Comparison of ENCODE assay signal across 22 cellular contexts in the genomic region with DNA sequence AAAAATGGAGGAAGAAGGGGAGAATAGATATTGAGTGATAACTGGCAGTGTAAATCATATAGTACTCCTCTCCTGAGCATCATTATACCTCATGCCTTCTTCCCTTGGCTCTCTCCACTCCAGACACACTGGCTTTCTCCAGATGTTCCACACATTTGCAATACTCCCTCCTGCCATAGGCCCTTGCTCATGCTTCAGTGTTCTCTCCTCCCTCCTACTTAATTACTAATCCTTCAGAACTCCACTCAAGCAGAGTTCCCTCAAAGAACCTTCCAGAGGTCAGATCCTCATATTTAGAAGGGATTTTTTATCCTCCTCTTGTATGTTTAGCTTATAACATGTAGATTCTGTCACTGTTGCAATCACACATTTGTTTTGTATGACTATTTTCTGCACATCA.
DNase-seq lines count a peak whose midpoint lies in the region; ATAC-seq and TF ChIP-seq lines count a peak whose summit lies in the region.
"Had no signal": no experiment of that assay in that cellular context is flagged by ENCODE, and none has a peak within 500 bp of the region (broad histone marks: within the 10 kb centered on the region; RNA-seq: fewer than 3 reads in every experiment).

No MANE protein-coding gene starts in this region.

- no peak overlapping the region for H2AK5ac ChIP-seq in trophoblast cell (ENCODE audit: low read length)

- H3K27ac ChIP-seq in trophoblast cell (ENCODE audit: low read depth, low read length) (peak overlapping the region; percentile 54), right lobe of liver (no peak overlapping the region)
- H3K27ac ChIP-seq: ascending aorta, colonic mucosa, gastroesophageal sphincter, Peyer's patch had no signal

- peaks cover 3% of the 10 kb centered on the region for H3K79me1 ChIP-seq in trophoblast cell (ENCODE audit: low read length)

- no peak for TF ChIP-seq POLR2A in right lobe of liver (IDR thresholded peaks at IDR 0.05)

- H3K4me2 ChIP-seq in trophoblast cell (ENCODE audit: low read length), result no peak overlapping the region

- intact Hi-C loops in right lobe of liver (cut with DNase I), result no loop called here

- no peak overlapping the region for H3K14ac ChIP-seq in trophoblast cell (ENCODE audit: low read length)

- H3K79me2 ChIP-seq in trophoblast cell (ENCODE audit: control insufficient read depth, insufficient read depth, low read length, poor library complexity), result no peaks in the 10 kb centered on the region

- H2BK12ac ChIP-seq in trophoblast cell (ENCODE audit: low read length), result no peak overlapping the region

- peaks cover 0 to 2% of the 10 kb centered on the region in 2 experiments for H3K36me3 ChIP-seq in trophoblast cell (ENCODE audit: control insufficient read depth in 1 of 2, insufficient read depth in 2 of 2, low read length in 2 of 2)
- H3K36me3 ChIP-seq in right lobe of liver, result no peaks in the 10 kb centered on the region
- H3K36me3 ChIP-seq: ascending aorta, BE2C, colonic mucosa, gastroesophageal sphincter, Peyer's patch had no signal

- H3K9me3 ChIP-seq in trophoblast cell (ENCODE audit: insufficient read depth, low read depth, low read length), result peaks cover 4% of the 10 kb centered on the region
- no peaks in the 10 kb centered on the region for H3K9me3 ChIP-seq in right lobe of liver
- H3K9me3 ChIP-seq: ascending aorta, BE2C, colonic mucosa, gastroesophageal sphincter, Peyer's patch had no signal

- peak; percentile 12 for DNase-seq in Caki2 (ENCODE audit: low read depth)
- peak; percentile 63 for DNase-seq in LHCN-M2 (ENCODE audit: low read depth)
- DNase-seq in fibroblast of gingiva (ENCODE audit: low read depth), result peak; percentile 35
- DNase-seq in trophoblast cell, result no peak
- DNase-seq in right lobe of liver, result no peak
- DNase-seq in NCI-H69 (lab: John Stamatoyannopoulos, UW), result no peak
- DNase-seq: activated CD4-positive, alpha-beta T cell treated with anti-CD3 and anti-CD28 coated beads, Interleukin-2, amount 50 U/mL, for 1 hour; activated naive CD4-positive, alpha-beta T cell treated with Interleukin-2 at 50 U/mL for 16 hours; activated T-cell treated with anti-CD3 and anti-CD28 coated beads for 4 hours; BE2C; colonic mucosa; NCI-H1417 treated with DMSO at 0.1 percent for 48 hours; NCI-H774; nucleus accumbens; Peyer's patch; stimulated activated CD4-positive, alpha-beta T cell treated with anti-CD3 and anti-CD28 coated beads, Interleukin-1b, Interleukin-23, amount 100 ng/mL, for 48 hours; stimulated activated naive CD8-positive, alpha-beta T cell treated with anti-CD3 and anti-CD28 coated beads, Interleukin-15, amount 100 ng/mL, for 72 hours had no signal

- H3K4me3 ChIP-seq in trophoblast cell (ENCODE audit: low read depth, low read length) (no peak overlapping the region), right lobe of liver (no peak overlapping the region)
- H3K4me3 ChIP-seq: ascending aorta, colonic mucosa, gastroesophageal sphincter, Peyer's patch had no signal

- no peak overlapping the region for H2BK5ac ChIP-seq in trophoblast cell (ENCODE audit: low read depth, low read length, poor library complexity)

- TF ChIP-seq CTCF in right lobe of liver (IDR thresholded peaks at IDR 0.05), result no peak

- H4K91ac ChIP-seq in trophoblast cell (ENCODE audit: low read depth, low read length), result no peak overlapping the region

- in situ Hi-C loops in Caki2 (cut with HindIII; ENCODE audit: low pct_unique_long_range_greater_than_20kb, low sequenced_read_pairs), result no loop called here

- H2BK120ac ChIP-seq in trophoblast cell (ENCODE audit: insufficient read depth, low read length, poor library complexity), result no peak overlapping the region

- H3K18ac ChIP-seq in trophoblast cell (ENCODE audit: low read length), result no peak overlapping the region

- H3K9ac ChIP-seq in trophoblast cell (ENCODE audit: low read length), result no peak overlapping the region

- peaks cover 7 to 11% of the 10 kb centered on the region in 2 experiments for H3K4me1 ChIP-seq in trophoblast cell (ENCODE audit: control insufficient read depth in 1 of 2, insufficient read depth in 2 of 2, low read length in 2 of 2)
- no peaks in the 10 kb centered on the region for H3K4me1 ChIP-seq in right lobe of liver
- H3K4me1 ChIP-seq: ascending aorta, BE2C, colonic mucosa, gastroesophageal sphincter, Peyer's patch had no signal

- H4K12ac ChIP-seq in trophoblast cell (ENCODE audit: low read depth, low read length), result no peak overlapping the region

- H3K4ac ChIP-seq in trophoblast cell (ENCODE audit: low read depth, low read length), result no peak overlapping the region

- H3K23ac ChIP-seq in trophoblast cell (ENCODE audit: low read length), result no peak overlapping the region

- no peak for ATAC-seq in GM21381 (IDR thresholded peaks at IDR 0.05; ENCODE audit: unreplicated experiment)
- ATAC-seq in HG03045 (IDR thresholded peaks at IDR 0.05; ENCODE audit: unreplicated experiment), result no peak
- no peak for ATAC-seq in right lobe of liver
- ATAC-seq: gastroesophageal sphincter; sciatic nerve; stimulated activated naive CD8-positive, alpha-beta T cell treated with anti-CD3 and anti-CD28 coated beads, Interleukin-15, amount 100 ng/mL, for 72 hours had no signal

- no peak overlapping the region for H4K8ac ChIP-seq in trophoblast cell (ENCODE audit: low read depth, low read length)

- H3K27me3 ChIP-seq in trophoblast cell (ENCODE audit: insufficient read depth, low read length), result no peaks in the 10 kb centered on the region
- no peaks in the 10 kb centered on the region for H3K27me3 ChIP-seq in right lobe of liver
- H3K27me3 ChIP-seq: ascending aorta, colonic mucosa, Peyer's patch had no signal

- no peak overlapping the region for H2AFZ ChIP-seq in trophoblast cell (ENCODE audit: insufficient read depth, low read length, poor library complexity)

Comparison
In these comparisons a context has a peak if more than half of its experiments do, and no peak if none do; other contexts are left out.
1. DNase-seq: peak in Caki2 (single experiment), LHCN-M2 (single experiment) and fibroblast of gingiva (single experiment); none in trophoblast cell (0 of 2), right lobe of liver (0 of 3) and NCI-H69 (single experiment).